In the genomic region with DNA sequence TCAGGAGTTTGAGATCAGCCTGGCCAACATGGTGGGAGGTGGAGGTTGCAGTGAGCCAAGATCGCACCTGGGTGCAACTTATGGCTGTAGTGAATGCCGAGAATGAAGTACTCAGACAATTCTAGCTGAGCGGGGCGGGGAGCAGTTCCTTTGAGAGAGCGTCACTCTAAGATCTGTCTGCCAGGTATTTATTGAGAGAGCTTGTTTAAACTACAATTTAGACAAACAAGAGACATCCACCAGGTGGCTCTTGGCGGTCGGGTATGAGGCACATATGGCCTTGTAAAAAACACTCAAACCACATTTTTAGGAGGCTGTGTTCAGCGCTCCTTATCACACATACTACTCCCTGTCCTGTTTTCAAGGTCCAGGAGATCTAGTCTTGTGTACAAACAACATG, we compare ENCODE assay signal across 25 cellular contexts. TPM values are rescaled to one million over a fixed set of nuclear protein-coding genes. Genes with fewer than 3 reads are reported as not detected.
DNase-seq lines count a peak whose midpoint lies in the region; ATAC-seq and TF ChIP-seq lines count a peak whose summit lies in the region.
"Had no signal": no experiment of that assay in that cellular context is flagged by ENCODE, and none has a peak within 500 bp of the region (broad histone marks: within the 10 kb centered on the region; RNA-seq: fewer than 3 reads in every experiment).

No MANE protein-coding gene starts in this region.

- BruUV-seq in PC-3 (replicated peaks; lab: Mats Ljungman, UMichigan): no TSS peak

- H3K79me2 ChIP-seq in PC-3 (ENCODE audit: low read length): no peaks in the 10 kb centered on the region

- no peaks in the 10 kb centered on the region for H4K20me1 ChIP-seq in PC-3 (ENCODE audit: low read length)

- no peak overlapping the region for H3K4me2 ChIP-seq in PC-3 (ENCODE audit: low read length)

- CTCF ChIA-PET in PC-3 (lab: Charles Lee): interaction anchor here (0.6 to 0.7 kb wide), 2 partner anchors 105 to 166 kb away, joined by 3 to 4 read pairs; no protein-coding TSS in a partner anchor

- 0 out of 2 replicates have a peak, but pooled peaks have one; percentile 17 for TF ChIP-seq CTCF in PC-3 (conservative IDR thresholded peaks at IDR 0.05; ENCODE audit: low read depth, low read length)
- no peak for TF ChIP-seq CTCF in mucosa of descending colon (IDR thresholded peaks at IDR 0.05)

- no peaks in the 10 kb centered on the region for H3F3A ChIP-seq in PC-3 (ENCODE audit: low read length, unreplicated experiment)

- no peak overlapping the region for H2AFZ ChIP-seq in PC-3 (ENCODE audit: low read length)

- DNase-seq in DMS153 (lab: John Stamatoyannopoulos, UW): peak; percentile 37
- DNase-seq in DMS153 treated with DMSO at 0.1 percent for 48 hours (lab: John Stamatoyannopoulos, UW; ENCODE audit: unreplicated experiment): no peak
- peak; percentile 21 to 59 for DNase-seq in NCI-H2081 (lab: John Stamatoyannopoulos, UW)
- DNase-seq in PC-3: peak; percentile 21
- DNase-seq in mucosa of descending colon: peak in 2 of 3 donors; percentile 48 to 63
- no peak for DNase-seq in HK-2 (ENCODE audit: unreplicated experiment)
- DNase-seq in dermis blood vessel endothelial cell: no peak
- DNase-seq: activated CD4-positive, alpha-beta memory T cell treated with anti-CD3 and anti-CD28 coated beads, Interleukin-2, amount 10 ng/mL, durations not matched to agents 7 days and 5 days; activated CD4-positive, CD25-positive, alpha-beta regulatory T cell; activated naive CD4-positive, alpha-beta T cell treated with anti-CD3 and anti-CD28 coated beads, Interleukin-2, amount 10 ng/mL, durations not matched to agents 7 days and 5 days; activated T-cell treated with anti-CD3 and anti-CD28 coated beads, Interleukin-2, amount 50 U/mL, for 24 hours; anterior cingulate cortex; caudate nucleus; gastrocnemius medialis; GDM1; IMR-90; islet precursor cell; mammary epithelial cell; MM.1S; stimulated activated CD4-positive, alpha-beta T cell treated with anti-CD3 and anti-CD28 coated beads, Interleukin-12 subunit alpha, Interleukin-12 subunit beta, amount 100 ng/mL, for 4 hours; uterus had no signal

- H3K4me1 ChIP-seq in PC-3 (ENCODE audit: insufficient read depth, low read length) (no peaks in the 10 kb centered on the region), mucosa of descending colon (ENCODE audit: low read depth) (no peaks in the 10 kb centered on the region)
- H3K4me1 ChIP-seq: gastrocnemius medialis, right atrium auricular region, uterus had no signal

- no peak overlapping the region for H3K4me3 ChIP-seq in PC-3 (ENCODE audit: low read length)
- H3K4me3 ChIP-seq in mucosa of descending colon: no peak overlapping the region
- H3K4me3 ChIP-seq: gastrocnemius medialis, right atrium auricular region, uterus had no signal

- H3K27me3 ChIP-seq in PC-3 (ENCODE audit: low read length): no peaks in the 10 kb centered on the region
- H3K27me3 ChIP-seq: gastrocnemius medialis, right atrium auricular region, uterus had no signal

- H3K9me3 ChIP-seq in PC-3 (ENCODE audit: low read length) (no peaks in the 10 kb centered on the region), mucosa of descending colon (no peaks in the 10 kb centered on the region)
- H3K9me3 ChIP-seq: gastrocnemius medialis, right atrium auricular region, uterus had no signal

- intact Hi-C loops in PC-3 (cut with micrococcal nuclease): loop anchor here (5.0 kb wide), 1 partner anchor 104 kb away; no protein-coding TSS in a partner anchor
- intact Hi-C loops in mucosa of descending colon (cut with DNase I, micrococcal nuclease): no loop called here

- POLR2A ChIA-PET in PC-3 (lab: Charles Lee; ENCODE audit: unreplicated experiment): interaction anchor here (0.6 kb wide), 1 partner anchor 1498 kb away, joined by 4 read pairs; no protein-coding TSS in a partner anchor

- H3K9me2 ChIP-seq in PC-3 (replicated peaks; ENCODE audit: low read length): no peaks in the 10 kb centered on the region

- no peak overlapping the region for H3K9ac ChIP-seq in PC-3 (ENCODE audit: low read length)

- H3K36me3 ChIP-seq in PC-3 (ENCODE audit: low read depth, low read length) (no peaks in the 10 kb centered on the region; the same call in 1 of the 2 replicates), mucosa of descending colon (ENCODE audit: low read depth) (no peaks in the 10 kb centered on the region)
- H3K36me3 ChIP-seq: gastrocnemius medialis, right atrium auricular region, uterus had no signal

- peak; percentile 45; the same call in 1 of the 2 replicates for ATAC-seq in PC-3
- peak; percentile 94 for ATAC-seq in mucosa of descending colon
- ATAC-seq in GM19463 (IDR thresholded peaks at IDR 0.05; ENCODE audit: unreplicated experiment): no peak
- ATAC-seq: gastrocnemius medialis had no signal

- no peak overlapping the region for H3K27ac ChIP-seq in PC-3 (ENCODE audit: low read length)
- H3K27ac ChIP-seq: gastrocnemius medialis, HL-60, right atrium auricular region, uterus had no signal

RNA-seq across cellular contexts. Expression of a gene that starts 40.6 kb away (rescaled TPM):
- total RNA-seq in PC-3 (2014; rRNA removed): 100 and 124 TPM in 2 replicates
- total RNA-seq in mucosa of descending colon: 100 to 1,000 TPM; 284 to 777 (median 667) TPM
- total RNA-seq in dermis blood vessel endothelial cell: under 0.01 and 0.17 TPM in 2 replicates

RNA-seq across cellular contexts. Expression of a gene that starts 51.4 kb away (rescaled TPM):
- total RNA-seq in PC-3 (2014; rRNA removed) (102 and 109 TPM in 2 replicates), mucosa of descending colon (under 1 TPM; 0.22 to 0.77 (median 0.38) TPM), dermis blood vessel endothelial cell (0.19 and 0.85 TPM in 2 replicates)
- total RNA-seq: gastrocnemius medialis, IMR-90, myocyte had no signal

Comparison
In these comparisons a context has a peak if more than half of its experiments do, and no peak if none do; other contexts are left out.
1. DNase-seq: peak in DMS153 (single experiment), NCI-H2081 (2 of 2), PC-3 (single experiment) and mucosa of descending colon (2 of 3); none in DMS153 treated with DMSO at 0.1 percent for 48 hours (single experiment), HK-2 (single experiment) and dermis blood vessel endothelial cell (single experiment).
2. RNA of a gene that starts 40.6 kb away (total RNA-seq): 284 to 777 TPM in mucosa of descending colon and 100 to 124 TPM in PC-3; under 0.01 to 0.17 TPM in dermis blood vessel endothelial cell; every median in the first group is over 10 times any median in the second.
3. RNA of a gene that starts 51.4 kb away (total RNA-seq): 102 to 109 TPM in PC-3; 0.19 to 0.85 TPM in dermis blood vessel endothelial cell and 0.22 to 0.77 TPM in mucosa of descending colon; every median in the first group is over 10 times any median in the second.